27 cellular contexts compared by ENCODE assay signal in genomic region chr1:161722406-161722805, GRCh38. TPM values are rescaled to one million over a fixed set of nuclear protein-coding genes. Genes with fewer than 3 reads are reported as not detected.
A peak's percentile ranks its signal among the peaks of the same experiment; 100 is the strongest.
DNase-seq lines count a peak whose midpoint lies in the region; ATAC-seq and TF ChIP-seq lines count a peak whose summit lies in the region.
"Had no signal": no experiment of that assay in that cellular context is flagged by ENCODE, and none has a peak within 500 bp of the region (broad histone marks: within the 10 kb centered on the region; RNA-seq: fewer than 3 reads in every experiment).

No MANE protein-coding gene starts in this region.

- H3K27ac ChIP-seq in RWPE2 (ENCODE audit: poor library complexity, severe bottlenecking) = peak overlapping the region; percentile 49
- peak overlapping the region; percentile 54 for H3K27ac ChIP-seq in osteoblast (ENCODE audit: low read depth, low read length)
- H3K27ac ChIP-seq: colonic mucosa, gastrocnemius medialis, left lung, spleen, thoracic aorta, WERI-Rb-1 had no signal

- no peak overlapping the region for H2AFZ ChIP-seq in osteoblast (ENCODE audit: low read length)

- H3K79me2 ChIP-seq in osteoblast (ENCODE audit: insufficient read depth, low read length) = peaks cover 3% of the 10 kb centered on the region

- H4K20me1 ChIP-seq in osteoblast (ENCODE audit: insufficient read depth, low read length) = no peaks in the 10 kb centered on the region

- H3K4me2 ChIP-seq in osteoblast (ENCODE audit: insufficient read depth, low read length) = peak overlapping the region; percentile 5

- H3K9me3 ChIP-seq in RWPE2 (ENCODE audit: severe bottlenecking) = no peaks in the 10 kb centered on the region
- H3K9me3 ChIP-seq in osteoblast (ENCODE audit: low read depth, low read length) = no peaks in the 10 kb centered on the region
- H3K9me3 ChIP-seq: colonic mucosa, gastrocnemius medialis, left lung, spleen, thoracic aorta had no signal

- no peak for ATAC-seq in RWPE2 (ENCODE audit: low read depth)
- ATAC-seq: activated CD8-positive, alpha-beta memory T cell treated with anti-CD3 and anti-CD28 coated beads, Interleukin-2, amount 10 ng/mL, durations not matched to agents 7 days and 5 days; effector memory CD8-positive, alpha-beta T cell; esophagus mucosa; gastrocnemius medialis; left lung; natural killer cell; stimulated activated naive CD8-positive, alpha-beta T cell treated with anti-CD3 and anti-CD28 coated beads, Interleukin-15, Interleukin-2, amounts not matched to agents 100 U/mL and 50 U/mL, for 24 hours had no signal

- DNase-seq in EH (ENCODE audit: low read depth) = peak; percentile 33
- no peak for DNase-seq in RWPE2 (ENCODE audit: low spot score)
- DNase-seq in osteoblast (ENCODE audit: insufficient read length, low spot score, missing footprints) = no peak
- no peak for DNase-seq in NCI-H446 treated with DMSO at 0.1 percent for 48 hours (lab: John Stamatoyannopoulos, UW)
- DNase-seq in globus pallidus (ENCODE audit: low spot score) = no peak
- DNase-seq: activated CD4-positive, alpha-beta T cell treated with anti-CD3 and anti-CD28 coated beads, Interleukin-2, amount 10 ng/mL, durations not matched to agents 7 days and 5 days; activated CD8-positive, alpha-beta memory T cell treated with anti-CD3 and anti-CD28 coated beads, Interleukin-2, amount 10 ng/mL, durations not matched to agents 7 days and 5 days; activated naive CD4-positive, alpha-beta T cell treated with Interleukin-2 at 50 U/mL for 16 hours; amygdala; CD4-positive, CD25-positive, alpha-beta regulatory T cell; colonic mucosa; effector memory CD8-positive, alpha-beta T cell; gastrocnemius medialis; hippocampal formation; natural killer cell; NCI-H2081 treated with DMSO at 0.1 percent for 48 hours; NCI-H345; NCI-H774; spleen; stimulated activated CD4-positive, alpha-beta T cell treated with anti-CD3 and anti-CD28 coated beads, Interleukin-4, amount 100 ng/mL, for 4 hours; stimulated activated naive CD8-positive, alpha-beta T cell treated with anti-CD3 and anti-CD28 coated beads, Interleukin-15, Interleukin-2, amounts not matched to agents 100 U/mL and 50 U/mL, for 24 hours; WERI-Rb-1 had no signal

- H3K4me1 ChIP-seq in RWPE2 (ENCODE audit: insufficient read depth, poor library complexity, severe bottlenecking) (peaks cover 13% of the 10 kb centered on the region), osteoblast (ENCODE audit: insufficient read depth, low read length) (peaks cover 24% of the 10 kb centered on the region)
- H3K4me1 ChIP-seq: colonic mucosa had no signal

- H3K27me3 ChIP-seq in RWPE2 (ENCODE audit: insufficient read depth, poor library complexity, severe bottlenecking) (no peaks in the 10 kb centered on the region), osteoblast (ENCODE audit: insufficient read depth, low read length) (no peaks in the 10 kb centered on the region)

- H3K4me3 ChIP-seq in RWPE2 (ENCODE audit: severe bottlenecking) (no peak overlapping the region), osteoblast (ENCODE audit: insufficient read depth, low read length) (no peak overlapping the region)
- H3K4me3 ChIP-seq: colonic mucosa, gastrocnemius medialis, left lung, spleen, thoracic aorta had no signal

- no peaks in the 10 kb centered on the region for H3K36me3 ChIP-seq in RWPE2 (ENCODE audit: low read depth)
- no peaks in the 10 kb centered on the region for H3K36me3 ChIP-seq in osteoblast (ENCODE audit: insufficient read depth, low read length)
- H3K36me3 ChIP-seq: colonic mucosa, gastrocnemius medialis, left lung, spleen, thoracic aorta, WERI-Rb-1 had no signal

- no peak for TF ChIP-seq CTCF in RWPE2 (IDR thresholded peaks at IDR 0.05; ENCODE audit: poor library complexity, severe bottlenecking)
- TF ChIP-seq CTCF in osteoblast (IDR thresholded peaks at IDR 0.05; ENCODE audit: extremely low read depth, low read depth, low read length) = no peak

RNA-seq across cellular contexts. Expression of gene FCRLB, which starts 1.1 kb away (rescaled TPM):
- 1.8 TPM in 2 replicates for total RNA-seq in osteoblast
- total RNA-seq: CD4-positive, CD25-positive, alpha-beta regulatory T cell; gastrocnemius medialis had no signal

RNA-seq across cellular contexts. Expression of gene FCRLA, which starts 15.4 kb away (rescaled TPM):
- total RNA-seq in osteoblast = 0.88 and 1.4 TPM in 2 replicates
- total RNA-seq: activated CD4-positive, alpha-beta T cell treated with anti-CD3 and anti-CD28 coated beads, Interleukin-2, amount 10 ng/mL, durations not matched to agents 7 days and 5 days; activated CD8-positive, alpha-beta memory T cell treated with anti-CD3 and anti-CD28 coated beads, Interleukin-2, amount 10 ng/mL, durations not matched to agents 7 days and 5 days; CD4-positive, CD25-positive, alpha-beta regulatory T cell; gastrocnemius medialis; osteocyte; thoracic aorta had no signal

RNA-seq across cellular contexts. Expression of gene DUSP12, which starts 27.2 kb away (rescaled TPM):
- 20.6 and 32.1 TPM in 2 replicates for total RNA-seq in osteoblast

RNA-seq across cellular contexts. Expression of gene ATF6, which starts 43.7 kb away (rescaled TPM):
- total RNA-seq in osteoblast = 28.6 and 30.1 TPM in 2 replicates

RNA-seq across cellular contexts. Expression of gene FCGR2B, which starts 59.5 kb away (rescaled TPM):
- total RNA-seq in osteoblast = 0.36 TPM in 1 of 2 replicates, not detected in the other
- total RNA-seq: activated CD4-positive, alpha-beta T cell treated with anti-CD3 and anti-CD28 coated beads, Interleukin-2, amount 10 ng/mL, durations not matched to agents 7 days and 5 days; activated T-cell treated with anti-CD3 and anti-CD28 coated beads, Interleukin-2, amount 50 U/mL, for 72 hours; osteocyte had no signal
